In the genomic region with DNA sequence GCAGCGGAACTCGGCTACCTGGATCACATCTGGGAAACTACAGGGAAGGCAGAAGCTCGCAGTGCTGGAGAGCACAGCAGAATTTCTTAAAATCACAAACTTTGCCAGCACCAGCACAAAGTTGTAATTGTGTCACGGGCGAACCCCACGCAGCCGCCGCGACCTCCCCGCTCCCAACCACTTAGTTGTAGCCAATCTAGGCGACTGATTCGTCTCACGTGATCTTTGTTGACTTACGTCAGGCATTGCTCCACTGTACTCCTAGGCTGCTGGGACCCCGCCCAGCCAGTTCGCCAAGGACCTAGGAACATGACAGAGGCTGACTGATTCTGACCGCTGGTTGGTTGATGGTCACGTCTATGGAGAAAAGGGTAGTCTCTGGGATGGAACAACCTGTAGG, we compare ENCODE assay signal across 1 cellular context.
TF ChIP-seq lines count a peak whose summit lies in the region.

A gene (minus strand): TSS at position 206 of the 400 bp plus-strand sequence. CDS start 368 bp downstream, outside the sequence.

TF ChIP-seq in WTC11, 78 proteins besides CTCF, POLR2A, EP300 and RAD21 (continued from another document):
- TF ChIP-seq, protein P1, sequence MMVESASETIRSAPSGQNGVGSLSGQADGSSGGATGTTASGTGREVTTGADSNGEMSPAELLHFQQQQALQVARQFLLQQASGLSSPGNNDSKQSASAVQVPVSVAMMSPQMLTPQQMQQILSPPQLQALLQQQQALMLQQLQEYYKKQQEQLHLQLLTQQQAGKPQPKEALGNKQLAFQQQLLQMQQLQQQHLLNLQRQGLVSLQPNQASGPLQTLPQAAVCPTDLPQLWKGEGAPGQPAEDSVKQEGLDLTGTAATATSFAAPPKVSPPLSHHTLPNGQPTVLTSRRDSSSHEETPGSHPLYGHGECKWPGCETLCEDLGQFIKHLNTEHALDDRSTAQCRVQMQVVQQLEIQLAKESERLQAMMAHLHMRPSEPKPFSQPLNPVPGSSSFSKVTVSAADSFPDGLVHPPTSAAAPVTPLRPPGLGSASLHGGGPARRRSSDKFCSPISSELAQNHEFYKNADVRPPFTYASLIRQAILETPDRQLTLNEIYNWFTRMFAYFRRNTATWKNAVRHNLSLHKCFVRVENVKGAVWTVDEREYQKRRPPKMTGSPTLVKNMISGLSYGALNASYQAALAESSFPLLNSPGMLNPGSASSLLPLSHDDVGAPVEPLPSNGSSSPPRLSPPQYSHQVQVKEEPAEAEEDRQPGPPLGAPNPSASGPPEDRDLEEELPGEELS (CRISPR knock-in tag; IDR thresholded peaks at IDR 0.05): no peak
- TF ChIP-seq CREB1 (CRISPR knock-in tag; IDR thresholded peaks at IDR 0.05) (no peak), NR1H2 (CRISPR knock-in tag; IDR thresholded peaks at IDR 0.05) (no peak), SMAD3 (CRISPR knock-in tag; IDR thresholded peaks at IDR 0.05; ENCODE audit: borderline replicate concordance) (no peak), FOXK1 (CRISPR knock-in tag; IDR thresholded peaks at IDR 0.05) (peak; percentile 97)
- TF ChIP-seq, protein P2, sequence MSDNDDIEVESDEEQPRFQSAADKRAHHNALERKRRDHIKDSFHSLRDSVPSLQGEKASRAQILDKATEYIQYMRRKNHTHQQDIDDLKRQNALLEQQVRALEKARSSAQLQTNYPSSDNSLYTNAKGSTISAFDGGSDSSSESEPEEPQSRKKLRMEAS (CRISPR knock-in tag; IDR thresholded peaks at IDR 0.05): peak; percentile 26; the same call in 1 of the 2 replicates
